36 cellular contexts compared by ENCODE assay signal in the genomic region with DNA sequence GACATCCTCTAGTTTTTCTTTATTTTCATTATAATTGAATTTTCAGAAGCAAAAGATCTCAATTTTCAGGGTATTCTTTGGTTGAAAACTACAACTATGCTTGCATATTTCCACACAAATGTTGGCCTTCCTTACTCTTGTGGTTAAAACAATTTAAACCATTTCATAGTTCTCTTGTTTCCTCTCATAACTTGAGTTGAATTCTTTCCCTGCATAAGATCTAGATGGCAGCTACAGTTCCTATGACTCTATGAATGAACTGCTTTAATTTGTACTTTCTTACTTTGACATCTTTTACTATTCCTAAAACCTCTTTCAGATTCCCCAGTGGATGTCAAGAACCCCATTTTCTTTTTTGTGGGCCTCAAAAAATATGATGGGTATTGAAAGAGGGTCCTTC.
"Had no signal": no experiment of that assay in that cellular context is flagged by ENCODE, and none has a peak within 500 bp of the region (broad histone marks: within the 10 kb centered on the region; RNA-seq: fewer than 3 reads in every experiment).

No MANE protein-coding gene starts in this region.

- H3K4me1 ChIP-seq: adrenal gland, Peyer's patch, SJSA1 had no signal

- H3K27me3 Mint-ChIP-seq: activated CD4-positive, alpha-beta memory T cell treated with anti-CD3 and anti-CD28 coated beads for 36 hours; brain; IgD-negative memory B cell had no signal

- DNase-seq: activated CD4-positive, alpha-beta memory T cell treated with anti-CD3 and anti-CD28 coated beads for 36 hours; activated CD4-positive, alpha-beta T cell treated with anti-CD3 and anti-CD28 coated beads for 4 hours; activated CD4-positive, alpha-beta T cell treated with anti-CD3 and anti-CD28 coated beads, Interleukin-2, amount 50 U/mL, for 1 hour; activated CD8-positive, alpha-beta memory T cell treated with anti-CD3 and anti-CD28 coated beads, Interleukin-2, amount 50 U/mL, for 4 hours; activated gamma-delta T cell treated with Interleukin-2 at 50 U/mL for 16 hours; activated naive CD4-positive, alpha-beta T cell treated with anti-CD3 and anti-CD28 coated beads for 36 hours; activated T-cell treated with anti-CD3 and anti-CD28 coated beads for 4 hours; activated T-cell treated with anti-CD3 and anti-CD28 coated beads, Interleukin-2, amount 50 U/mL, for 4 hours; adrenal gland; anterior cingulate cortex; caudate nucleus; Karpas-422; KBM-7; MG63; NCI-H1048; NCI-H1105 treated with DMSO at 0.1 percent for 48 hours; NCI-H1436; NCI-H1694; NCI-H1930; NCI-H2081 treated with DMSO at 0.1 percent for 48 hours; NCI-H345; NCI-H524 treated with DMSO at 0.1 percent for 48 hours; NK-92 treated with Interleukin-12 subunit alpha and Interleukin-12 subunit beta, amount 100 ng/mL, for 24 hours; PC-3; Peyer's patch; RPMI8226; SHP77 treated with DMSO at 0.1 percent for 48 hours; SK-N-SH had no signal

- H3K4me3 Mint-ChIP-seq: activated CD4-positive, alpha-beta memory T cell treated with anti-CD3 and anti-CD28 coated beads for 36 hours; activated naive CD4-positive, alpha-beta T cell treated with anti-CD3 and anti-CD28 coated beads for 36 hours; activated T-cell treated with anti-CD3 and anti-CD28 coated beads, Interleukin-2, amount 50 U/mL, for 4 hours; activated T-helper 1 cell treated with anti-CD3 and anti-CD28 coated beads, Interleukin-12 subunit alpha, Interleukin-12 subunit beta, Interleukin-2, Interleukin-4 antibody, amounts not matched to agents 30 ng/mL and 10 ng/mL and 1 ng/mL, durations not matched to agents 14 hours and 24 hours and 36 hours; brain; IgD-negative memory B cell; T-helper 1 cell treated with Interleukin-12 subunit alpha and Interleukin-12 subunit beta and Interleukin-4 antibody, amounts not matched to agents 30 μg/mL and 1 μg/mL, for 36 hours; T-helper 2 cell treated with Interferon-gamma antibody and Interleukin-4, amounts not matched to agents 5 μg/mL and 100 μg/mL, for 36 hours; WTC11 had no signal

- H3K4me1 Mint-ChIP-seq: IgD-negative memory B cell had no signal

- H3K27ac Mint-ChIP-seq: activated CD4-positive, alpha-beta memory T cell treated with anti-CD3 and anti-CD28 coated beads for 36 hours; activated naive CD4-positive, alpha-beta T cell treated with anti-CD3 and anti-CD28 coated beads for 36 hours; activated naive CD4-positive, alpha-beta T cell treated with anti-CD3 and anti-CD28 coated beads, Interleukin-2, amount 50 U/mL, for 72 hours; activated T-helper 1 cell treated with anti-CD3 and anti-CD28 coated beads, Interleukin-12 subunit alpha, Interleukin-12 subunit beta, Interleukin-2, Interleukin-4 antibody, amounts not matched to agents 30 ng/mL and 10 ng/mL and 1 ng/mL, durations not matched to agents 14 hours and 24 hours and 36 hours; brain; IgD-negative memory B cell; T-helper 1 cell treated with Interleukin-12 subunit alpha and Interleukin-12 subunit beta and Interleukin-4 antibody, amounts not matched to agents 30 μg/mL and 1 μg/mL, for 36 hours; T-helper 2 cell treated with Interferon-gamma antibody and Interleukin-4, amounts not matched to agents 5 μg/mL and 100 μg/mL, for 36 hours; WTC11 had no signal

- H3K9me3 ChIP-seq: adrenal gland, MG63, Peyer's patch, SJSA1, SK-N-SH had no signal

- H3K9me3 Mint-ChIP-seq: activated T-helper 1 cell treated with anti-CD3 and anti-CD28 coated beads, Interleukin-12 subunit alpha, Interleukin-12 subunit beta, Interleukin-2, Interleukin-4 antibody, amounts not matched to agents 30 ng/mL and 10 ng/mL and 1 ng/mL, durations not matched to agents 14 hours and 24 hours and 36 hours; T-helper 1 cell treated with Interleukin-12 subunit alpha and Interleukin-12 subunit beta and Interleukin-4 antibody, amounts not matched to agents 30 μg/mL and 1 μg/mL, for 36 hours; T-helper 2 cell treated with Interferon-gamma antibody and Interleukin-4, amounts not matched to agents 5 μg/mL and 100 μg/mL, for 36 hours; WTC11 had no signal

- H3K36me3 ChIP-seq: adrenal gland, MG63, Peyer's patch, SJSA1 had no signal

- H3K36me3 Mint-ChIP-seq: activated CD4-positive, alpha-beta memory T cell treated with anti-CD3 and anti-CD28 coated beads for 36 hours; activated naive CD4-positive, alpha-beta T cell treated with anti-CD3 and anti-CD28 coated beads, Interleukin-2, amount 50 U/mL, for 72 hours; brain; IgD-negative memory B cell; WTC11 had no signal

- H3K27me3 ChIP-seq: adrenal gland, MG63, Peyer's patch, SJSA1 had no signal

- H3K4me3 ChIP-seq: adrenal gland, MG63, Peyer's patch, SJSA1 had no signal

- H3K27ac ChIP-seq: adrenal gland, Peyer's patch, SJSA1 had no signal
